In genomic region chr10:120432209-120432608, GRCh38 we compare ENCODE assay signal across 1 cellular context.
TF ChIP-seq lines count a peak whose summit lies in the region.

No MANE protein-coding gene starts in this region.

TF ChIP-seq in HepG2, 621 proteins besides CTCF, POLR2A, EP300 and RAD21 (continued from another document):
- no peak for TF ChIP-seq RERE (CRISPR knock-in tag; IDR thresholded peaks at IDR 0.05; ENCODE audit: low read depth)
- no peak for TF ChIP-seq MTA3 (CRISPR knock-in tag; IDR thresholded peaks at IDR 0.05)
